In genomic region chr19:6442087-6442688, GRCh38 we compare ENCODE assay signal across 1 cellular context.
TF ChIP-seq lines count a peak whose summit lies in the region.

No MANE protein-coding gene starts in this region.

TF ChIP-seq in HepG2, 621 proteins besides CTCF, POLR2A, EP300 and RAD21:
- no peak for TF ChIP-seq IKZF4 (CRISPR knock-in tag; IDR thresholded peaks at IDR 0.05; ENCODE audit: borderline replicate concordance, low read depth, not compliant biosample characterization)
- no peak for TF ChIP-seq RFXAP (CRISPR knock-in tag; IDR thresholded peaks at IDR 0.05; ENCODE audit: borderline replicate concordance)
- TF ChIP-seq ZMYM3 (CRISPR knock-in tag; IDR thresholded peaks at IDR 0.05), result peak; percentile 53; the same call in 1 of the 2 replicates
- TF ChIP-seq TP53 (CRISPR knock-in tag; conservative IDR thresholded peaks at IDR 0.05), result no peak
- no peak for TF ChIP-seq HOXD1 (CRISPR knock-in tag; IDR thresholded peaks at IDR 0.05)
- peak; percentile 40; the same call in 1 of the 2 replicates for TF ChIP-seq ZNF263 (CRISPR knock-in tag; IDR thresholded peaks at IDR 0.05)
